8 cellular contexts compared by ENCODE assay signal in the genomic region with DNA sequence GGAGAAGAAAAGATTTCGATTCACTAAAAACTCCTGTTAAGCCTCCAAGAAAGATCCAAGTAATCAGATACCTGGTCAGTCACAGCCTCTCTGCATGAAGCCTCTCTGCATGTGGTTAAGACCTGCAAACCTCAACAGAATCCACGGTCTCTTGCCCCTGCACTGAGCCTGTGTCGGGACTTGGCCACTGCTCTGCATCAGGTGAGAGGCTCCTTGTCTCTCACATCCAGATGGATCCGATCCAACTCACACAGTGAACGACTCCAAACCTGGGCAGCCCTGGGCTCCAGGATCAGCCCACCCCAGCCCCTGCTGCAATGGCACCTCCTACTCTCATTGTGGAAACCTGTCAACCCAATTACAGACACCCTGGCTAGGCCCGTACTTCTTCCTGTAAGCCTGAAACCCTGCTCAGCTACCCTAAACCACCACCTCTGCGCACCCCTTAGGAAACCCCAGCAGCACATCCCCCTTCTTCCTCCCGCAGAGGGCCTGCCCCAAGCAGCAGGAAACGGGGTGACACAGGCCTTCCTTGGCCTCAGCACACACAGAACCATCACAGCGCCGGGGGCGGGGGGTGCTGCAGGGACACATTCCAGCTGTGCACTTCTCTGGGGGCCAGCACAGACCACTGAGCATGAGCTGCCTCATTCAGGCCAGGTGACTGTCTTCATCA.
A peak's percentile ranks its signal among the peaks of the same experiment; 100 is the strongest.
DNase-seq lines count a peak whose midpoint lies in the region; ATAC-seq and TF ChIP-seq lines count a peak whose summit lies in the region.

No MANE protein-coding gene starts in this region.

- H3K9ac ChIP-seq in PC-3 (ENCODE audit: low read length): no peak overlapping the region

- 76 to 83% methylated on average over 12 of the region's 12 CpGs for WGBS in aorta, 2 donors

- CTCF ChIA-PET in MCF 10A (lab: Yijun Ruan, JAX): interaction anchor here (1.2 kb wide), 2 partner anchors 9 to 82 kb away, joined by 3 to 4 read pairs; no protein-coding TSS in a partner anchor
- CTCF ChIA-PET in PC-3 (lab: Charles Lee): interaction anchor here (0.6 kb wide), 1 partner anchor 16 kb away, joined by 3 read pairs; no protein-coding TSS in a partner anchor

- DNase-seq in MCF 10A (ENCODE audit: unreplicated experiment) (no peak), breast epithelium (ENCODE audit: low spot score in 2 of 2) (no peak), NB4 (ENCODE audit: low read depth) (peak; percentile 77), aorta (peak; percentile 59 to 72), occipital lobe (lab: John Stamatoyannopoulos, UW) (no peak), PC-3 (no peak)
- DNase-seq in activated T-helper 2 cell treated with anti-CD3 and anti-CD28 coated beads, Interferon-gamma antibody, Interleukin-2, Interleukin-4, amounts not matched to agents 10 μg/mL and 5 μg/mL and 100 μg/mL, durations not matched to agents 14 hours and 24 hours and 36 hours (ENCODE audit: low spot score): peak; percentile 79
- peak; percentile 92 for DNase-seq in natural killer cell treated with Interleukin-12 subunit alpha and Interleukin-12 subunit beta and Interleukin-15 and Interleukin-18, amount 100 ng/mL, for 72 hours (ENCODE audit: low spot score)

- peaks cover 35% of the 10 kb centered on the region for H3K4me1 Mint-ChIP-seq in MCF 10A (ENCODE audit: insufficient read depth, unreplicated experiment)
- H3K4me1 Mint-ChIP-seq in activated T-helper 2 cell treated with anti-CD3 and anti-CD28 coated beads, Interferon-gamma antibody, Interleukin-2, Interleukin-4, amounts not matched to agents 10 μg/mL and 5 μg/mL and 100 μg/mL, durations not matched to agents 14 hours and 24 hours and 36 hours (ENCODE audit: low read depth): peaks cover 81% of the 10 kb centered on the region
- H3K4me1 Mint-ChIP-seq in natural killer cell treated with Interleukin-12 subunit alpha and Interleukin-12 subunit beta and Interleukin-15 and Interleukin-18, amount 100 ng/mL, for 72 hours (ENCODE audit: low read depth in 2 of 2): peaks cover 76 to 86% of the 10 kb centered on the region in 2 donors

- TF ChIP-seq POLR2A in breast epithelium (IDR thresholded peaks at IDR 0.05): no peak
- TF ChIP-seq POLR2A in NB4 (IDR thresholded peaks at IDR 0.05; ENCODE audit: extremely low read depth, insufficient read length): no peak

- H3K27me3 Mint-ChIP-seq in MCF 10A (ENCODE audit: insufficient read depth, unreplicated experiment): no peaks in the 10 kb centered on the region
- H3K27me3 Mint-ChIP-seq in activated T-helper 2 cell treated with anti-CD3 and anti-CD28 coated beads, Interferon-gamma antibody, Interleukin-2, Interleukin-4, amounts not matched to agents 10 μg/mL and 5 μg/mL and 100 μg/mL, durations not matched to agents 14 hours and 24 hours and 36 hours (ENCODE audit: low read depth): no peaks in the 10 kb centered on the region
- H3K27me3 Mint-ChIP-seq in natural killer cell treated with Interleukin-12 subunit alpha and Interleukin-12 subunit beta and Interleukin-15 and Interleukin-18, amount 100 ng/mL, for 72 hours: no peaks in the 10 kb centered on the region

- H3K27me3 ChIP-seq in breast epithelium (no peaks in the 10 kb centered on the region), aorta (ENCODE audit: control insufficient read depth in 1 of 2, insufficient read depth in 2 of 2, low read length in 1 of 2) (no peaks in the 10 kb centered on the region), PC-3 (ENCODE audit: low read length) (no peaks in the 10 kb centered on the region)

- BruUV-seq in MCF 10A (replicated peaks; lab: Mats Ljungman, UMichigan): no TSS peak
- BruUV-seq in PC-3 (replicated peaks; lab: Mats Ljungman, UMichigan): no TSS peak

- peaks cover 92% of the 10 kb centered on the region for H3K79me2 ChIP-seq in PC-3 (ENCODE audit: low read length)

- peak overlapping the region; percentile 33 for H3K4me3 Mint-ChIP-seq in MCF 10A (ENCODE audit: unreplicated experiment)
- peak overlapping the region; percentile 62 for H3K4me3 Mint-ChIP-seq in activated T-helper 2 cell treated with anti-CD3 and anti-CD28 coated beads, Interferon-gamma antibody, Interleukin-2, Interleukin-4, amounts not matched to agents 10 μg/mL and 5 μg/mL and 100 μg/mL, durations not matched to agents 14 hours and 24 hours and 36 hours (ENCODE audit: low read depth)
- H3K4me3 Mint-ChIP-seq in natural killer cell treated with Interleukin-12 subunit alpha and Interleukin-12 subunit beta and Interleukin-15 and Interleukin-18, amount 100 ng/mL, for 72 hours: peak overlapping the region; percentile 80

- H3K9me2 ChIP-seq in PC-3 (replicated peaks; ENCODE audit: low read length): no peaks in the 10 kb centered on the region

- intact Hi-C loops in MCF 10A (cut with micrococcal nuclease): no loop called here
- intact Hi-C loops in breast epithelium (cut with DNase I; ENCODE audit: low total_unique reads): no loop called here
- intact Hi-C loops in activated T-helper 2 cell treated with anti-CD3 and anti-CD28 coated beads, Interferon-gamma antibody, Interleukin-2, Interleukin-4, amounts not matched to agents 10 μg/mL and 5 μg/mL and 100 μg/mL, durations not matched to agents 14 hours and 24 hours and 36 hours (cut with micrococcal nuclease): loop anchor here (1.0 to 2.0 kb wide), 6 partner anchors 11 to 147 kb away; a partner anchor contains a TSS
- intact Hi-C loops in aorta (cut with DNase I): no loop called here
- intact Hi-C loops in PC-3 (cut with micrococcal nuclease): no loop called here

- H3F3A ChIP-seq in PC-3 (ENCODE audit: low read length, unreplicated experiment): no peaks in the 10 kb centered on the region

- H3K4me3 ChIP-seq in breast epithelium (no peak overlapping the region), NB4 (ENCODE audit: low read depth, low read length) (no peak overlapping the region), aorta (ENCODE audit: low read length in 2 of 2) (no peak overlapping the region), PC-3 (ENCODE audit: low read length) (no peak overlapping the region)

- H3K4me1 ChIP-seq in breast epithelium (peaks cover 4 to 40% of the 10 kb centered on the region in 2 donors), aorta (ENCODE audit: control insufficient read depth in 1 of 2, insufficient read depth in 2 of 2, low read length in 2 of 2) (no peaks in the 10 kb centered on the region), PC-3 (ENCODE audit: insufficient read depth, low read length) (peaks cover 24% of the 10 kb centered on the region)

- ATAC-seq in natural killer cell treated with Interleukin-12 subunit alpha and Interleukin-12 subunit beta and Interleukin-15 and Interleukin-18, amount 100 ng/mL, for 72 hours: peak; percentile 86 to 88
- ATAC-seq in aorta (ENCODE audit: low FRiP score) (no peak), PC-3 (no peak)

- POLR2A ChIA-PET in MCF 10A (lab: Yijun Ruan, JAX) (interaction anchor here (0.6 to 3.4 kb wide), 9 partner anchors 11 to 148 kb away, joined by 3 to 10 read pairs (median 4); a partner anchor contains a TSS), PC-3 (lab: Charles Lee; ENCODE audit: unreplicated experiment) (no interaction called here)

- no peak overlapping the region for H3K4me2 ChIP-seq in PC-3 (ENCODE audit: low read length)

- H3K27ac ChIP-seq in breast epithelium (peak overlapping the region in 1 of 2 donors; percentile 59), aorta (ENCODE audit: low read depth in 1 of 2, low read length in 2 of 2) (no peak overlapping the region), PC-3 (ENCODE audit: low read length) (no peak overlapping the region)

- H4K20me1 ChIP-seq in PC-3 (ENCODE audit: low read length): peaks cover 13% of the 10 kb centered on the region; the same call in 1 of the 2 replicates

- peaks cover 60% of the 10 kb centered on the region for H3K36me3 Mint-ChIP-seq in MCF 10A (ENCODE audit: insufficient read depth, unreplicated experiment)
- peaks cover 38% of the 10 kb centered on the region for H3K36me3 Mint-ChIP-seq in activated T-helper 2 cell treated with anti-CD3 and anti-CD28 coated beads, Interferon-gamma antibody, Interleukin-2, Interleukin-4, amounts not matched to agents 10 μg/mL and 5 μg/mL and 100 μg/mL, durations not matched to agents 14 hours and 24 hours and 36 hours (ENCODE audit: low read depth)
- no peaks in the 10 kb centered on the region for H3K36me3 Mint-ChIP-seq in natural killer cell treated with Interleukin-12 subunit alpha and Interleukin-12 subunit beta and Interleukin-15 and Interleukin-18, amount 100 ng/mL, for 72 hours

- H3K27ac Mint-ChIP-seq in MCF 10A (ENCODE audit: low read depth, unreplicated experiment): peak overlapping the region; percentile 85
- peak overlapping the region; percentile 86 for H3K27ac Mint-ChIP-seq in activated T-helper 2 cell treated with anti-CD3 and anti-CD28 coated beads, Interferon-gamma antibody, Interleukin-2, Interleukin-4, amounts not matched to agents 10 μg/mL and 5 μg/mL and 100 μg/mL, durations not matched to agents 14 hours and 24 hours and 36 hours
- H3K27ac Mint-ChIP-seq in natural killer cell treated with Interleukin-12 subunit alpha and Interleukin-12 subunit beta and Interleukin-15 and Interleukin-18, amount 100 ng/mL, for 72 hours: peak overlapping the region; percentile 80 to 86

- H2AFZ ChIP-seq in PC-3 (ENCODE audit: low read length): no peak overlapping the region

- TF ChIP-seq CTCF in MCF 10A (IDR thresholded peaks at IDR 0.05; ENCODE audit: unreplicated experiment): no peak
- no peak for TF ChIP-seq CTCF in breast epithelium (IDR thresholded peaks at IDR 0.05)
- no peak for TF ChIP-seq CTCF in NB4 (IDR thresholded peaks at IDR 0.05; ENCODE audit: low read depth, low read length)
- TF ChIP-seq CTCF in PC-3 (conservative IDR thresholded peaks at IDR 0.05; ENCODE audit: low read depth, low read length): no peak

- no peaks in the 10 kb centered on the region for H3K9me3 Mint-ChIP-seq in MCF 10A (ENCODE audit: unreplicated experiment)
- no peaks in the 10 kb centered on the region for H3K9me3 Mint-ChIP-seq in activated T-helper 2 cell treated with anti-CD3 and anti-CD28 coated beads, Interferon-gamma antibody, Interleukin-2, Interleukin-4, amounts not matched to agents 10 μg/mL and 5 μg/mL and 100 μg/mL, durations not matched to agents 14 hours and 24 hours and 36 hours
- no peaks in the 10 kb centered on the region for H3K9me3 Mint-ChIP-seq in natural killer cell treated with Interleukin-12 subunit alpha and Interleukin-12 subunit beta and Interleukin-15 and Interleukin-18, amount 100 ng/mL, for 72 hours

- H3K36me3 ChIP-seq in breast epithelium (no peaks in the 10 kb centered on the region), aorta (ENCODE audit: control insufficient read depth in 1 of 2, insufficient read depth in 2 of 2, low read length in 1 of 2) (no peaks in the 10 kb centered on the region), PC-3 (ENCODE audit: low read depth, low read length) (peaks cover 3% of the 10 kb centered on the region; the same call in 1 of the 2 replicates)

- H3K9me3 ChIP-seq in breast epithelium (no peaks in the 10 kb centered on the region), aorta (ENCODE audit: control insufficient read depth, low read length) (no peaks in the 10 kb centered on the region), PC-3 (ENCODE audit: low read length) (no peaks in the 10 kb centered on the region)

Comparison
In these comparisons a context has a peak if more than half of its experiments do, and no peak if none do; other contexts are left out.
1. DNase-seq: peak in NB4 (single experiment), activated T-helper 2 cell treated with anti-CD3 and anti-CD28 coated beads, Interferon-gamma antibody, Interleukin-2, Interleukin-4, amounts not matched to agents 10 μg/mL and 5 μg/mL and 100 μg/mL, durations not matched to agents 14 hours and 24 hours and 36 hours (single experiment), natural killer cell treated with Interleukin-12 subunit alpha and Interleukin-12 subunit beta and Interleukin-15 and Interleukin-18, amount 100 ng/mL, for 72 hours (single experiment) and aorta (2 of 2); none in MCF 10A (single experiment), breast epithelium (0 of 2), occipital lobe (single experiment) and PC-3 (single experiment).
2. ATAC-seq: peak in natural killer cell treated with Interleukin-12 subunit alpha and Interleukin-12 subunit beta and Interleukin-15 and Interleukin-18, amount 100 ng/mL, for 72 hours (2 of 2); none in aorta (single experiment) and PC-3 (single experiment).
3. Peak in every context shown above with its lines, with median percentiles within 50 percentile points of each other: H3K27ac Mint-ChIP-seq and H3K4me3 Mint-ChIP-seq.